Comparison of ENCODE assay signal across 21 cellular contexts in genomic region chr2:41912766-41913165, GRCh38.
DNase-seq lines count a peak whose midpoint lies in the region; ATAC-seq and TF ChIP-seq lines count a peak whose summit lies in the region.
"Had no signal": no experiment of that assay in that cellular context is flagged by ENCODE, and none has a peak within 500 bp of the region (broad histone marks: within the 10 kb centered on the region; RNA-seq: fewer than 3 reads in every experiment).

No MANE protein-coding gene starts in this region.

- no peaks in the 10 kb centered on the region for H3K9me3 ChIP-seq in muscle layer of duodenum (ENCODE audit: control insufficient read depth in 1 of 2, low read length in 2 of 2)
- no peaks in the 10 kb centered on the region for H3K9me3 ChIP-seq in thoracic aorta

- H3K4me1 Mint-ChIP-seq in activated naive CD4-positive, alpha-beta T cell treated with anti-CD3 and anti-CD28 coated beads for 36 hours (ENCODE audit: low read depth): no peaks in the 10 kb centered on the region

- H3K27ac ChIP-seq in muscle layer of duodenum (ENCODE audit: low read length) (peak overlapping the region; percentile 19), thoracic aorta (peak overlapping the region in 1 of 2 donors; percentile 33)
- H3K27ac ChIP-seq: A549 had no signal

- no peak overlapping the region for H3K4me3 ChIP-seq in muscle layer of duodenum (ENCODE audit: low read depth in 1 of 2, low read length in 2 of 2)
- no peak overlapping the region for H3K4me3 ChIP-seq in thoracic aorta
- H3K4me3 ChIP-seq: A549, GM12878, GM23338 had no signal

- H3K36me3 ChIP-seq in muscle layer of duodenum (ENCODE audit: control insufficient read depth in 1 of 2, insufficient read depth in 2 of 2, low read length in 2 of 2) (no peaks in the 10 kb centered on the region), thoracic aorta (no peaks in the 10 kb centered on the region)

- no peaks in the 10 kb centered on the region for H3K27me3 ChIP-seq in muscle layer of duodenum (ENCODE audit: low read depth, low read length)
- H3K27me3 ChIP-seq in thoracic aorta (replicated peaks; ENCODE audit: insufficient read depth): no peaks in the 10 kb centered on the region

- ATAC-seq in left cardiac atrium (peak; percentile 43 to 53), thoracic aorta (ENCODE audit: insufficient number of reproducible peaks, low FRiP score, low read depth) (peak; percentile 65)
- ATAC-seq: A549, GM12878, GM23338, PC-3 had no signal

- H3K27ac Mint-ChIP-seq in activated naive CD4-positive, alpha-beta T cell treated with anti-CD3 and anti-CD28 coated beads for 36 hours: no peak overlapping the region
- H3K27ac Mint-ChIP-seq: CD4-positive, alpha-beta T cell; GM23338 had no signal

- TF ChIP-seq CTCF in thoracic aorta (IDR thresholded peaks at IDR 0.05): no peak

- CTCF ChIA-PET in activated naive CD4-positive, alpha-beta T cell treated with anti-CD3 and anti-CD28 coated beads for 36 hours (lab: Charles Lee): interaction anchor here (0.8 kb wide), 1 partner anchor 35 kb away, joined by 3 read pairs; no protein-coding TSS in a partner anchor

- peaks cover 6% of the 10 kb centered on the region for H3K27me3 Mint-ChIP-seq in activated naive CD4-positive, alpha-beta T cell treated with anti-CD3 and anti-CD28 coated beads for 36 hours (ENCODE audit: low read depth)

- peaks cover 11% of the 10 kb centered on the region in 2 donors for H3K4me1 ChIP-seq in muscle layer of duodenum (ENCODE audit: control insufficient read depth in 1 of 2, insufficient read depth in 2 of 2, low read length in 2 of 2)
- peaks cover 10 to 22% of the 10 kb centered on the region in 2 donors for H3K4me1 ChIP-seq in thoracic aorta (ENCODE audit: control insufficient read depth in 1 of 2, low read depth in 2 of 2)

- H3K4me3 Mint-ChIP-seq in activated naive CD4-positive, alpha-beta T cell treated with anti-CD3 and anti-CD28 coated beads for 36 hours: no peak overlapping the region
- H3K4me3 Mint-ChIP-seq: CD4-positive, alpha-beta T cell; GM23338 had no signal

- DNase-seq in astrocyte of the hippocampus (ENCODE audit: low read depth, low spot score) (peak; percentile 57), left cardiac atrium (no peak), thoracic aorta (ENCODE audit: low spot score) (no peak), DMS53 (lab: John Stamatoyannopoulos, UW) (no peak), COLO829 (ENCODE audit: low spot score) (no peak)
- no peak for DNase-seq in activated naive CD4-positive, alpha-beta T cell treated with anti-CD3 and anti-CD28 coated beads for 36 hours
- DNase-seq: CD4-positive, alpha-beta T cell; EL; Kasumi-1; MM.1S; NCI-H1092; NCI-H1436 treated with DMSO at 0.1 percent for 48 hours; NCI-H2029; NCI-H345; NCI-H524 treated with DMSO at 0.1 percent for 48 hours; PC-3; RPMI8226 had no signal

- intact Hi-C loops in left cardiac atrium (cut with DNase I): no loop called here
- intact Hi-C loops in activated naive CD4-positive, alpha-beta T cell treated with anti-CD3 and anti-CD28 coated beads for 36 hours (cut with micrococcal nuclease): no loop called here

- no peaks in the 10 kb centered on the region for H3K36me3 Mint-ChIP-seq in activated naive CD4-positive, alpha-beta T cell treated with anti-CD3 and anti-CD28 coated beads for 36 hours (ENCODE audit: low read depth)

- H3K9me3 Mint-ChIP-seq in activated naive CD4-positive, alpha-beta T cell treated with anti-CD3 and anti-CD28 coated beads for 36 hours: no peaks in the 10 kb centered on the region
- H3K9me3 Mint-ChIP-seq: CD4-positive, alpha-beta T cell; GM23338 had no signal
